Comparison of ENCODE assay signal across 1 cellular context in the genomic region with DNA sequence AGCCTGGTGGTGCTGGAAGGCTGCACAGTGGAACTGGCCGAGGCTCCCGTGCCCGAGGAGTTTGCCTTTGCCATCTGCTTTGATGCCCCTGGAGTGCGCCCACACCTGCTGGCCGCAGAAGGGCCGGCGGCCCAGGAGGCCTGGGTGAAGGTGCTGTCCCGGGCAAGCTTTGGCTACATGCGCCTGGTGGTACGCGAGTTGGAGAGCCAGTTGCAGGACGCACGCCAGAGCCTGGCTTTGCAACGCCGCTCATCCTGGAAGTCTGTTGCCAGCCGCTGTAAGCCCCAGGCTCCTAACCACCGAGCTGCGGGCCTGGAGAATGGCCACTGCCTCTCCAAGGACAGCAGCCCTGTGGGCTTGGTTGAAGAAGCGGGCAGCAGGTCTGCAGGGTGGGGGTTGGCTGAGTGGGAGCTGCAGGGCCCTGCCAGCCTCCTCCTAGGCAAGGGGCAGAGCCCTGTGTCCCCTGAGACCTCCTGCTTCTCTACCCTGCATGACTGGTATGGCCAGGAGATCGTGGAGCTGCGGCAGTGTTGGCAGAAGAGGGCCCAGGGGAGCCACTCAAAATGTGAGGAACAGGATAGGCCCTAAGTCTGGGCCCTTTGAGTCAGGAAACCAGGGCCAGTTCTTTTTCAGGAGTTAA.
TF ChIP-seq lines count a peak whose summit lies in the region.

No MANE protein-coding gene starts in this region.

TF ChIP-seq in IMR-90, 13 proteins besides CTCF, POLR2A, EP300 and RAD21 (continued from another document):
- TF ChIP-seq, protein P1, sequence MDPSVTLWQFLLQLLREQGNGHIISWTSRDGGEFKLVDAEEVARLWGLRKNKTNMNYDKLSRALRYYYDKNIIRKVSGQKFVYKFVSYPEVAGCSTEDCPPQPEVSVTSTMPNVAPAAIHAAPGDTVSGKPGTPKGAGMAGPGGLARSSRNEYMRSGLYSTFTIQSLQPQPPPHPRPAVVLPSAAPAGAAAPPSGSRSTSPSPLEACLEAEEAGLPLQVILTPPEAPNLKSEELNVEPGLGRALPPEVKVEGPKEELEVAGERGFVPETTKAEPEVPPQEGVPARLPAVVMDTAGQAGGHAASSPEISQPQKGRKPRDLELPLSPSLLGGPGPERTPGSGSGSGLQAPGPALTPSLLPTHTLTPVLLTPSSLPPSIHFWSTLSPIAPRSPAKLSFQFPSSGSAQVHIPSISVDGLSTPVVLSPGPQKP (IDR thresholded peaks at IDR 0.05; ENCODE audit: borderline replicate concordance, low read depth, low read length), result no peak
